8 cellular contexts compared by ENCODE assay signal in genomic region chr13:98576215-98576945, GRCh38. TPM values are rescaled to one million over a fixed set of nuclear protein-coding genes. Genes with fewer than 3 reads are reported as not detected.
DNase-seq lines count a peak whose midpoint lies in the region; ATAC-seq, FAIRE-seq and TF ChIP-seq lines count a peak whose summit lies in the region.

No MANE protein-coding gene starts in this region.

- ATAC-seq in GM23338: peak; percentile 50
- peak; percentile 36 to 41 for ATAC-seq in activated T-cell treated with anti-CD3 and anti-CD28 coated beads, Interleukin-2, amount 50 U/mL, for 72 hours (replicated peaks in 1 of 2)

- H3K79me2 ChIP-seq in GM23338 (replicated peaks; ENCODE audit: insufficient read depth): peaks cover 51% of the 10 kb centered on the region
- peaks cover 56% of the 10 kb centered on the region for H3K79me2 ChIP-seq in fibroblast of lung (ENCODE audit: control insufficient read depth, insufficient read depth, low read length)

- 0 out of 2 replicates have a peak, but pooled peaks cover 9% of the 10 kb centered on the region for H3F3A ChIP-seq in GM23338 (replicated peaks; ENCODE audit: low read depth)

- H3K4me3 Mint-ChIP-seq in GM23338: peak overlapping the region; percentile 94
- peak overlapping the region; percentile 98 to 100 for H3K4me3 Mint-ChIP-seq in activated T-cell treated with anti-CD3 and anti-CD28 coated beads, Interleukin-2, amount 50 U/mL, for 72 hours
- H3K4me3 Mint-ChIP-seq in neural crest cell: peak overlapping the region; percentile 97

- H4K20me1 ChIP-seq in GM23338 (replicated peaks; ENCODE audit: insufficient read depth) (peaks cover 44% of the 10 kb centered on the region), fibroblast of lung (ENCODE audit: control insufficient read depth, extremely low read depth, insufficient read depth, low read length) (no peaks in the 10 kb centered on the region)

- H3K9me3 ChIP-seq in MG63 (no peaks in the 10 kb centered on the region), fibroblast of lung (ENCODE audit: control insufficient read depth, insufficient read depth, low read depth, low read length) (no peaks in the 10 kb centered on the region)

- no peak for FAIRE-seq in H54 (lab: Jason Lieb, UNC)

- H3K9me2 ChIP-seq in GM23338 (ENCODE audit: insufficient read depth): no peaks in the 10 kb centered on the region

- H3K36me3 Mint-ChIP-seq in GM23338 (ENCODE audit: low read depth): peaks cover 3% of the 10 kb centered on the region; the same call in 1 of the 3 replicates
- peaks cover 6 to 8% of the 10 kb centered on the region in 2 donors for H3K36me3 Mint-ChIP-seq in activated T-cell treated with anti-CD3 and anti-CD28 coated beads, Interleukin-2, amount 50 U/mL, for 72 hours (ENCODE audit: insufficient read depth in 2 of 2)
- no peaks in the 10 kb centered on the region for H3K36me3 Mint-ChIP-seq in neural crest cell (ENCODE audit: low read depth)

- H3K4me1 ChIP-seq in GM23338 (ENCODE audit: insufficient read depth): peaks cover 54% of the 10 kb centered on the region
- peaks cover 16% of the 10 kb centered on the region for H3K4me1 ChIP-seq in fibroblast of lung (ENCODE audit: control insufficient read depth, extremely low read depth, insufficient read depth, low read length)

- H3K36me3 ChIP-seq in GM23338 (ENCODE audit: insufficient read depth) (no peaks in the 10 kb centered on the region), MG63 (peaks cover 7% of the 10 kb centered on the region), fibroblast of lung (ENCODE audit: control insufficient read depth, insufficient read depth, low read length) (no peaks in the 10 kb centered on the region)

- H3K9me3 Mint-ChIP-seq in GM23338 (no peaks in the 10 kb centered on the region), neural crest cell (no peaks in the 10 kb centered on the region)
- H3K9me3 Mint-ChIP-seq in activated T-cell treated with anti-CD3 and anti-CD28 coated beads, Interleukin-2, amount 50 U/mL, for 72 hours: no peaks in the 10 kb centered on the region

- TF ChIP-seq CTCF in GM12865 (IDR thresholded peaks at IDR 0.05; ENCODE audit: insufficient read depth, low read depth, low read length, missing control alignments) (no peak), GM23338 (conservative IDR thresholded peaks at IDR 0.05; ENCODE audit: low read depth in 2 of 2) (no peak), fibroblast of lung (conservative IDR thresholded peaks at IDR 0.05 in 1 of 2, IDR thresholded peaks at IDR 0.05 in 1 of 2; ENCODE audit: low read depth in 1 of 2, low read length in 2 of 2) (no peak), neural crest cell (conservative IDR thresholded peaks at IDR 0.05) (no peak)

- H3K4me3 ChIP-seq in GM12865 (ENCODE audit: low read depth, low read length) (peak overlapping the region; percentile 75), GM23338 (peak overlapping the region; percentile 76), MG63 (peak overlapping the region; percentile 73), fibroblast of lung (replicated peaks in 1 of 4; ENCODE audit: control extremely low read depth in 1 of 4, insufficient read depth in 1 of 4, low read depth in 3 of 4, low read length in 4 of 4) (peak overlapping the region; percentile 81 to 90 (median 87))

- H2AFZ ChIP-seq in GM23338 (no peak overlapping the region), fibroblast of lung (ENCODE audit: low read length) (no peak overlapping the region)

- TF ChIP-seq POLR2A in H54 (IDR thresholded peaks at IDR 0.05; ENCODE audit: low read depth, low read length): no peak

- no peaks in the 10 kb centered on the region for H3K27me3 ChIP-seq in GM23338 (ENCODE audit: insufficient read depth)
- no peaks in the 10 kb centered on the region for H3K27me3 ChIP-seq in MG63
- no peaks in the 10 kb centered on the region for H3K27me3 ChIP-seq in fibroblast of lung (ENCODE audit: control insufficient read depth, insufficient read depth, low read length)

- H3K27me3 Mint-ChIP-seq in GM23338 (ENCODE audit: insufficient read depth, low read depth, poor library complexity) (peaks cover 6% of the 10 kb centered on the region), neural crest cell (ENCODE audit: low read depth) (no peaks in the 10 kb centered on the region)
- H3K27me3 Mint-ChIP-seq in activated T-cell treated with anti-CD3 and anti-CD28 coated beads, Interleukin-2, amount 50 U/mL, for 72 hours (ENCODE audit: low read depth): no peaks in the 10 kb centered on the region

- no peak overlapping the region for H3K27ac ChIP-seq in GM23338 (ENCODE audit: low read depth)
- H3K27ac ChIP-seq in fibroblast of lung (ENCODE audit: insufficient read depth, low read length): peak overlapping the region; percentile 83

- H3K4me2 ChIP-seq in GM23338 (peak overlapping the region; percentile 86), fibroblast of lung (ENCODE audit: extremely low read depth, insufficient read depth, low read length) (no peak overlapping the region)

- H3K4me1 Mint-ChIP-seq in GM23338 (peaks cover 56% of the 10 kb centered on the region), neural crest cell (peaks cover 78% of the 10 kb centered on the region)
- peaks cover 47% of the 10 kb centered on the region for H3K4me1 Mint-ChIP-seq in activated T-cell treated with anti-CD3 and anti-CD28 coated beads, Interleukin-2, amount 50 U/mL, for 72 hours (ENCODE audit: low read depth)

- DNase-seq in GM12865 (ENCODE audit: low read depth) (peak; percentile 60), GM23338 (ENCODE audit: low spot score) (peak; percentile 57), MG63 (peak; percentile 50), fibroblast of lung (ENCODE audit: low read depth in 2 of 2) (peak in 1 of 2 donors; percentile 38), neural crest cell (ENCODE audit: low read depth, low spot score) (peak; percentile 19), NCI-H2029 treated with DMSO at 0.1 percent for 48 hours (lab: John Stamatoyannopoulos, UW) (no peak), H54 (ENCODE audit: insufficient read length, low spot score) (no peak)
- DNase-seq in activated T-cell treated with anti-CD3 and anti-CD28 coated beads, Interleukin-2, amount 50 U/mL, for 72 hours: peak; percentile 57 to 64

- peak overlapping the region; percentile 90 for H3K9ac ChIP-seq in fibroblast of lung (ENCODE audit: insufficient read depth, low read length)

- H3K27ac Mint-ChIP-seq in GM23338 (no peak overlapping the region), neural crest cell (ENCODE audit: unreplicated experiment) (no peak overlapping the region)
- peak overlapping the region; percentile 100 for H3K27ac Mint-ChIP-seq in activated T-cell treated with anti-CD3 and anti-CD28 coated beads, Interleukin-2, amount 50 U/mL, for 72 hours

TF ChIP-seq in GM23338, 12 proteins besides CTCF, POLR2A, EP300 and RAD21 (continues in another document):
- TF ChIP-seq ZNF331 (CRISPR knock-in tag; IDR thresholded peaks at IDR 0.05; ENCODE audit: low read depth) (no peak), ZNF114 (CRISPR knock-in tag; IDR thresholded peaks at IDR 0.05) (no peak), JUNB (IDR thresholded peaks at IDR 0.05; ENCODE audit: unreplicated experiment) (no peak), STAT1 (IDR thresholded peaks at IDR 0.05; ENCODE audit: unreplicated experiment) (no peak), REST (IDR thresholded peaks at IDR 0.05; ENCODE audit: unreplicated experiment) (no peak), POLR2AphosphoS5 (IDR thresholded peaks at IDR 0.05; ENCODE audit: low read depth) (no peak), EZH2phosphoT487 (IDR thresholded peaks at IDR 0.05; ENCODE audit: unreplicated experiment) (no peak), EZH2 (IDR thresholded peaks at IDR 0.05; ENCODE audit: low read depth, unreplicated experiment) (no peak)

RNA-seq across cellular contexts. Expression of gene STK24, which starts 0.5 kb away (rescaled TPM):
- 144 and 157 TPM in 2 replicates for total RNA-seq in GM23338 (2014; rRNA removed; shearing (Covaris generic))
- polyA plus RNA-seq in GM23338 (2016; fragmentation: Nextera tagmentation; extraction: Ambion mirVana) (56.5 and 60.3 TPM in 2 replicates), fibroblast of lung (73.1 and 74.6 TPM in 2 replicates)
- total RNA-seq in MG63 (2014; rRNA removed; shearing (Covaris generic); ENCODE audit: low replicate concordance): 82.1 and 113 TPM in 2 replicates
- 100 to 1,000 TPM; 175 to 207 TPM for total RNA-seq in activated T-cell treated with anti-CD3 and anti-CD28 coated beads, Interleukin-2, amount 50 U/mL, for 72 hours
- total RNA-seq in fibroblast of lung (32.9 and 53.2 TPM in 2 replicates), neural crest cell (113 and 114 TPM in 2 replicates)
- polyA plus RNA-seq in fibroblast of lung (2012): 53.7 and 65.7 TPM in 2 replicates
- 26.6 and 41.4 TPM in 2 replicates for polyA minus RNA-seq in fibroblast of lung (ENCODE audit: low replicate concordance)

Comparison
In these comparisons a context has a peak if more than half of its experiments do, and no peak if none do; other contexts are left out.
1. DNase-seq: peak in GM12865 (single experiment), GM23338 (single experiment), MG63 (single experiment), activated T-cell treated with anti-CD3 and anti-CD28 coated beads, Interleukin-2, amount 50 U/mL, for 72 hours (2 of 2) and neural crest cell (single experiment); none in NCI-H2029 treated with DMSO at 0.1 percent for 48 hours (single experiment) and H54 (single experiment).
2. Peak in every context shown above with its lines, with median percentiles within 50 percentile points of each other: H3K4me3 ChIP-seq and H3K4me3 Mint-ChIP-seq.